ENCODE assay signal across 10 cellular contexts in the genomic region with DNA sequence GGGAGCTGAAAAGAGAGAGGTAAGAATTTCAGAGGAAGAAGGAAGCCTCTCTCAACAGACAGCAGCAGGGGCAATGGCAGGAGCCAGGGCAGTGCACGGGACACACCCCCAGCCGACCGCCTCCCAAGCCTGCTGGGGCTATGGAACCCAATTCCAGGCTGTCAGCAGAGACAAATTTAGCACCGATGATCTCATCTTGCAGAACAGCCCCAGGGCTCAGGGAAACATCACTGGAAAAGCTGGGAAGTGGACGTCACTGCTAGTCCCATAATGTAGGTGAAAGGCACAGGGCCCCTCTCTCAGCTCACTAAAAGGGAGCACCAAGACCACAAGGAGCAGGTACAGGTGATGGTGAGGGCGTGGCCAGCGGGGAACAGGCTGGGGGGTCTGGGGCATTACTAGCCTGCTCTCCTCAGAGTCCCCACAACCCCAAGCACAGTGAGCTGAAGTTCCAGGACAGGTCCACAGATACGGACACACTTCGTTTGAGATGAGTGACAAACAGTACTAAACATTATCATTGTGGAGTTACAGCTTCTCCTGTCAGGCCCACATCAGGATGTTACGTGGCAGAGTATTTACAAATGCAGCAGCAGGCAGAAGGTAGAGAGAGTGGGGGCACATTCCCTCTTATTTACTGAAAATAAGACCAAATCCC.
A peak's percentile ranks its signal among the peaks of the same experiment; 100 is the strongest.
DNase-seq lines count a peak whose midpoint lies in the region; ATAC-seq and TF ChIP-seq lines count a peak whose summit lies in the region.
"Had no signal": no experiment of that assay in that cellular context is flagged by ENCODE, and none has a peak within 500 bp of the region (broad histone marks: within the 10 kb centered on the region; RNA-seq: fewer than 3 reads in every experiment).

No MANE protein-coding gene starts in this region.

- no peak overlapping the region for H3K9ac ChIP-seq in smooth muscle cell (ENCODE audit: low read depth)

- H3K27ac ChIP-seq in heart left ventricle (peak overlapping the region; percentile 45 to 94 (median 86)), smooth muscle cell (ENCODE audit: low read depth) (peak overlapping the region; percentile 17)

- ATAC-seq in heart left ventricle (peak; percentile 96 to 98 (median 96)), HG02798 (IDR thresholded peaks at IDR 0.05; ENCODE audit: poor library complexity, unreplicated experiment) (no peak)

- H3K9me3 ChIP-seq in heart left ventricle (no peaks in the 10 kb centered on the region), smooth muscle cell (replicated peaks; ENCODE audit: low read depth) (no peaks in the 10 kb centered on the region)

- no peaks in the 10 kb centered on the region for H4K20me1 ChIP-seq in smooth muscle cell (ENCODE audit: low read depth)

- TF ChIP-seq CTCF in heart left ventricle (IDR thresholded peaks at IDR 0.05), result no peak
- TF ChIP-seq CTCF in smooth muscle cell (IDR thresholded peaks at IDR 0.05; ENCODE audit: borderline replicate concordance, insufficient read depth, poor library complexity, severe bottlenecking), result no peak

- H3K27me3 ChIP-seq in heart left ventricle, result no peaks in the 10 kb centered on the region
- no peaks in the 10 kb centered on the region for H3K27me3 ChIP-seq in smooth muscle cell (ENCODE audit: low read depth)

- H3K4me3 ChIP-seq in heart left ventricle, result no peak overlapping the region
- H3K4me3 ChIP-seq in smooth muscle cell, result no peak overlapping the region
- H3K4me3 ChIP-seq: dorsolateral prefrontal cortex had no signal

- POLR2A ChIA-PET in HEK293T (lab: Yijun Ruan, JAX), result no interaction called here

- DNase-seq in HEK293T (ENCODE audit: extremely low spot score) (peak; percentile 66), T1000 (lab: John Stamatoyannopoulos, UW) (peak; percentile 53), heart left ventricle (peak; percentile 70 to 88 (median 80)), smooth muscle cell (lab: John Stamatoyannopoulos, UW; ENCODE audit: unreplicated experiment) (peak; percentile 16), NCI-H2107 (lab: John Stamatoyannopoulos, UW) (no peak), iPS-NIHi7 (ENCODE audit: extremely low spot score) (no peak)
- DNase-seq in activated CD4-positive, alpha-beta T cell treated with anti-CD3 and anti-CD28 coated beads for 48 hours, result no peak
- DNase-seq: stimulated activated naive CD4-positive, alpha-beta T cell had no signal

- no peaks in the 10 kb centered on the region for H3K36me3 ChIP-seq in heart left ventricle
- no peaks in the 10 kb centered on the region for H3K36me3 ChIP-seq in smooth muscle cell (ENCODE audit: low read depth)

- peak overlapping the region; percentile 9 for H3K4me2 ChIP-seq in smooth muscle cell

- no peak for TF ChIP-seq POLR2A in heart left ventricle (IDR thresholded peaks at IDR 0.05)

- H3K4me1 ChIP-seq in heart left ventricle (peaks cover 0 to 54% (median 36%) of the 10 kb centered on the region in 12 donors), smooth muscle cell (ENCODE audit: low read depth) (peaks cover 21% of the 10 kb centered on the region)

- H3K79me2 ChIP-seq in smooth muscle cell (ENCODE audit: low read depth), result no peaks in the 10 kb centered on the region

- CTCF ChIA-PET in HEK293T (lab: Yijun Ruan, JAX), result interaction anchor here (1.2 kb wide), 1 partner anchor 21 kb away, joined by 3 read pairs; no protein-coding TSS in a partner anchor

- H2AFZ ChIP-seq in smooth muscle cell (ENCODE audit: low read depth), result no peak overlapping the region

- WGBS in heart left ventricle, 4 donors, result 24 to 33% (median 29%) methylated on average over 10 of the region's 10 CpGs
- WGBS in smooth muscle cell (ENCODE audit: low lambda C conversion rate), result 31% methylated on average over 10 of the region's 10 CpGs

- intact Hi-C loops in heart left ventricle (cut with DNase I), result loop anchor here in 2 of 10 donors (5.0 kb wide), 2 partner anchors 35 to 70 kb away; no protein-coding TSS in a partner anchor

- peaks cover 7% of the 10 kb centered on the region for H3F3A ChIP-seq in smooth muscle cell (ENCODE audit: low read depth)

TF ChIP-seq in HEK293T, 16 proteins besides CTCF, POLR2A, EP300 and RAD21:
- TF ChIP-seq FOXM1 (IDR thresholded peaks at IDR 0.05; ENCODE audit: borderline replicate concordance) (no peak), PKNOX1 (IDR thresholded peaks at IDR 0.05) (peak; percentile 90), FOXK2 (IDR thresholded peaks at IDR 0.05) (no peak)

Comparison
In these comparisons a context has a peak if more than half of its experiments do, and no peak if none do; other contexts are left out.
1. DNase-seq: peak in HEK293T (single experiment), T1000 (single experiment), heart left ventricle (5 of 5) and smooth muscle cell (single experiment); none in NCI-H2107 (single experiment), activated CD4-positive, alpha-beta T cell treated with anti-CD3 and anti-CD28 coated beads for 48 hours (single experiment) and iPS-NIHi7 (single experiment).